In genomic region chr17:753407-753806, GRCh38 we compare ENCODE assay signal across 2 cellular contexts.
TF ChIP-seq lines count a peak whose summit lies in the region.

No MANE protein-coding gene starts in this region.

TF ChIP-seq in IMR-90, 13 proteins besides CTCF, POLR2A, EP300 and RAD21:
- TF ChIP-seq FOS (IDR thresholded peaks at IDR 0.05; ENCODE audit: low read depth, low read length), result no peak
- no peak for TF ChIP-seq MAFK (IDR thresholded peaks at IDR 0.05; ENCODE audit: low read depth, low read length)
- TF ChIP-seq NFE2L2 (IDR thresholded peaks at IDR 0.05; ENCODE audit: low read depth, low read length), result no peak
- TF ChIP-seq, protein P1, sequence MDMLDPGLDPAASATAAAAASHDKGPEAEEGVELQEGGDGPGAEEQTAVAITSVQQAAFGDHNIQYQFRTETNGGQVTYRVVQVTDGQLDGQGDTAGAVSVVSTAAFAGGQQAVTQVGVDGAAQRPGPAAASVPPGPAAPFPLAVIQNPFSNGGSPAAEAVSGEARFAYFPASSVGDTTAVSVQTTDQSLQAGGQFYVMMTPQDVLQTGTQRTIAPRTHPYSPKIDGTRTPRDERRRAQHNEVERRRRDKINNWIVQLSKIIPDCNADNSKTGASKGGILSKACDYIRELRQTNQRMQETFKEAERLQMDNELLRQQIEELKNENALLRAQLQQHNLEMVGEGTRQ (IDR thresholded peaks at IDR 0.05; ENCODE audit: low read depth, low read length), result no peak
- no peak for TF ChIP-seq MXI1 (IDR thresholded peaks at IDR 0.05; ENCODE audit: borderline replicate concordance, low read depth, low read length)
- no peak for TF ChIP-seq RCOR1 (IDR thresholded peaks at IDR 0.05; ENCODE audit: insufficient replicate concordance, low read length)
- no peak for TF ChIP-seq SMC3 (IDR thresholded peaks at IDR 0.05; ENCODE audit: low read depth, low read length)
- no peak for TF ChIP-seq CEBPB (IDR thresholded peaks at IDR 0.05; ENCODE audit: low read depth, low read length)
- TF ChIP-seq ELK1 (IDR thresholded peaks at IDR 0.05; ENCODE audit: borderline replicate concordance, low read depth, low read length), result no peak
TF ChIP-seq in IMR-90: peak in this region for 0.

TF ChIP-seq in K562, 482 proteins besides CTCF, POLR2A, EP300 and RAD21:
- TF ChIP-seq GTF3C2 (IDR thresholded peaks at IDR 0.05; ENCODE audit: borderline replicate concordance, extremely low read depth, insufficient read length) (no peak), PTRF (tag; IDR thresholded peaks at IDR 0.05) (no peak), MEIS2 (IDR thresholded peaks at IDR 0.05; ENCODE audit: partially characterized antibody) (peak; percentile 71), YY1 (IDR thresholded peaks at IDR 0.05; ENCODE audit: borderline replicate concordance in 1 of 3, control insufficient read depth in 1 of 3, extremely low read depth in 1 of 3, insufficient read depth in 3 of 3, insufficient read length in 1 of 3, insufficient replicate concordance in 2 of 3, low read depth in 1 of 3, low read length in 2 of 3) (peak in 1 of 3 experiments; percentile 2), JUN (IDR thresholded peaks at IDR 0.05; ENCODE audit: borderline replicate concordance, low read depth, low read length) (no peak), JUN (CRISPR knock-in tag; IDR thresholded peaks at IDR 0.05; ENCODE audit: borderline replicate concordance) (no peak), RFX5 (IDR thresholded peaks at IDR 0.05; ENCODE audit: low read depth, low read length) (no peak), PHB2 (IDR thresholded peaks at IDR 0.05; ENCODE audit: low read depth) (no peak), HMG20A (CRISPR knock-in tag; conservative IDR thresholded peaks at IDR 0.05) (no peak), HMGN3 (IDR thresholded peaks at IDR 0.05; ENCODE audit: borderline replicate concordance, extremely low read depth, insufficient read length, low read depth, low read length) (no peak)
- TF ChIP-seq, protein P2, sequence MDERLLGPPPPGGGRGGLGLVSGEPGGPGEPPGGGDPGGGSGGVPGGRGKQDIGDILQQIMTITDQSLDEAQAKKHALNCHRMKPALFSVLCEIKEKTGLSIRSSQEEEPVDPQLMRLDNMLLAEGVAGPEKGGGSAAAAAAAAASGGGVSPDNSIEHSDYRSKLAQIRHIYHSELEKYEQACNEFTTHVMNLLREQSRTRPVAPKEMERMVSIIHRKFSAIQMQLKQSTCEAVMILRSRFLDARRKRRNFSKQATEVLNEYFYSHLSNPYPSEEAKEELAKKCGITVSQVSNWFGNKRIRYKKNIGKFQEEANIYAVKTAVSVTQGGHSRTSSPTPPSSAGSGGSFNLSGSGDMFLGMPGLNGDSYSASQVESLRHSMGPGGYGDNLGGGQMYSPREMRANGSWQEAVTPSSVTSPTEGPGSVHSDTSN (CRISPR knock-in tag; IDR thresholded peaks at IDR 0.05; ENCODE audit: low read depth), result no peak
- TF ChIP-seq, protein P2 (tag; conservative IDR thresholded peaks at IDR 0.05; ENCODE audit: low read depth), result peak; percentile 66
- TF ChIP-seq, protein P3, sequence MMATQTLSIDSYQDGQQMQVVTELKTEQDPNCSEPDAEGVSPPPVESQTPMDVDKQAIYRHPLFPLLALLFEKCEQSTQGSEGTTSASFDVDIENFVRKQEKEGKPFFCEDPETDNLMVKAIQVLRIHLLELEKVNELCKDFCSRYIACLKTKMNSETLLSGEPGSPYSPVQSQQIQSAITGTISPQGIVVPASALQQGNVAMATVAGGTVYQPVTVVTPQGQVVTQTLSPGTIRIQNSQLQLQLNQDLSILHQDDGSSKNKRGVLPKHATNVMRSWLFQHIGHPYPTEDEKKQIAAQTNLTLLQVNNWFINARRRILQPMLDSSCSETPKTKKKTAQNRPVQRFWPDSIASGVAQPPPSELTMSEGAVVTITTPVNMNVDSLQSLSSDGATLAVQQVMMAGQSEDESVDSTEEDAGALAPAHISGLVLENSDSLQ (IDR thresholded peaks at IDR 0.05), result peak; percentile 70
TF ChIP-seq in K562: peak in this region for 4.
